ENCODE assay signal across 23 cellular contexts in genomic region chr9:126164796-126165525, GRCh38.
DNase-seq lines count a peak whose midpoint lies in the region; ATAC-seq, FAIRE-seq and TF ChIP-seq lines count a peak whose summit lies in the region.
"Had no signal": no experiment of that assay in that cellular context is flagged by ENCODE, and none has a peak within 500 bp of the region (broad histone marks: within the 10 kb centered on the region; RNA-seq: fewer than 3 reads in every experiment).

No MANE protein-coding gene starts in this region.

- FAIRE-seq in frontal cortex (lab: Jason Lieb, UNC) = no peak
- FAIRE-seq: GM19239, islet of Langerhans had no signal

- no peak for ATAC-seq in lower lobe of right lung
- ATAC-seq: gastroesophageal sphincter, right cardiac atrium had no signal

- intact Hi-C loops in lower lobe of right lung (cut with DNase I) = no loop called here

- no peak overlapping the region for H3K4me3 ChIP-seq in BLaER1 treated with 17β-estradiol and CSF1 and Interleukin-3, amounts not matched to agents 10 nM and 100 nM
- H3K4me3 ChIP-seq in lower lobe of right lung = no peak overlapping the region
- H3K4me3 ChIP-seq: colonic mucosa, gastroesophageal sphincter, thoracic aorta had no signal

- peak overlapping the region in 9 of 11 experiments; percentile 7 to 93 (median 58); a peak in 16 of 22 replicates for H3K4me2 ChIP-seq in BLaER1 treated with 17β-estradiol and CSF1 and Interleukin-3, amounts not matched to agents 10 nM and 100 nM

- peak overlapping the region in 2 of 11 experiments; percentile 1 to 14; a peak in 1 of 22 replicates for H3K27ac ChIP-seq in BLaER1 treated with 17β-estradiol and CSF1 and Interleukin-3, amounts not matched to agents 10 nM and 100 nM
- H3K27ac ChIP-seq in lower lobe of right lung = no peak overlapping the region
- H3K27ac ChIP-seq: brain microvascular endothelial cell, colonic mucosa, gastroesophageal sphincter, thoracic aorta had no signal

- no peaks in the 10 kb centered on the region; a peak in 2 of 22 replicates for H3K9me3 ChIP-seq in BLaER1 treated with 17β-estradiol and CSF1 and Interleukin-3, amounts not matched to agents 10 nM and 100 nM (replicated peaks in 1 of 11)
- H3K9me3 ChIP-seq in lower lobe of right lung = no peaks in the 10 kb centered on the region
- H3K9me3 ChIP-seq: colonic mucosa, gastroesophageal sphincter, thoracic aorta had no signal

- H3K36me3 ChIP-seq in BLaER1 treated with 17β-estradiol and CSF1 and Interleukin-3, amounts not matched to agents 10 nM and 100 nM = no peaks in the 10 kb centered on the region
- no peaks in the 10 kb centered on the region for H3K36me3 ChIP-seq in lower lobe of right lung
- H3K36me3 ChIP-seq: brain microvascular endothelial cell, colonic mucosa, gastroesophageal sphincter, thoracic aorta had no signal

- H3K9ac ChIP-seq in BLaER1 treated with 17β-estradiol and CSF1 and Interleukin-3, amounts not matched to agents 10 nM and 100 nM = no peak overlapping the region

- no peak for TF ChIP-seq CTCF in lower lobe of right lung (IDR thresholded peaks at IDR 0.05)

- DNase-seq in anterior cingulate cortex (lab: John Stamatoyannopoulos, UW) (peak in 31 of 58 donors; percentile 10 to 79 (median 41)), lower lobe of right lung (peak; percentile 22), putamen (ENCODE audit: low spot score) (peak; percentile 80), 8988T (no peak), frontal cortex (ENCODE audit: low spot score in 2 of 2) (no peak)
- no peak for DNase-seq in stimulated activated CD4-positive, alpha-beta T cell treated with anti-CD3 and anti-CD28 coated beads, Interleukin-4, amount 100 ng/mL, for 24 hours
- DNase-seq: activated CD4-positive, alpha-beta T cell treated with anti-CD3 and anti-CD28 coated beads for 4 hours; brain microvascular endothelial cell; CD4-positive, alpha-beta memory T cell; colonic mucosa; endodermal cell; NCI-H1105 treated with DMSO at 0.1 percent for 48 hours; NCI-H2081; NCI-H446; OCI-M1; right cardiac atrium; stimulated activated CD4-positive, alpha-beta T cell treated with anti-CD3 and anti-CD28 coated beads, Interleukin-4, amount 100 ng/mL, for 1 hour; stimulated activated naive B cell treated with anti-CD40 and anti-IgM and Interleukin-4, amounts not matched to agents 10 μg/mL and 1 μg/mL and 100 μg/mL, for 72 hours had no signal

- H4K20me1 ChIP-seq in BLaER1 treated with 17β-estradiol and CSF1 and Interleukin-3, amounts not matched to agents 10 nM and 100 nM = no peaks in the 10 kb centered on the region

- 0 out of 22 replicates have a peak, but pooled peaks cover 0 to 3% (median 0%) of the 10 kb centered on the region in 11 experiments for H3K27me3 ChIP-seq in BLaER1 treated with 17β-estradiol and CSF1 and Interleukin-3, amounts not matched to agents 10 nM and 100 nM
- H3K27me3 ChIP-seq in lower lobe of right lung (ENCODE audit: low read depth) = peaks cover 5% of the 10 kb centered on the region
- H3K27me3 ChIP-seq: brain microvascular endothelial cell, colonic mucosa had no signal

- peaks cover 0 to 64% (median 60%) of the 10 kb centered on the region in 10 experiments; a peak in 17 of 20 replicates for H3K4me1 ChIP-seq in BLaER1 treated with 17β-estradiol and CSF1 and Interleukin-3, amounts not matched to agents 10 nM and 100 nM
- no peaks in the 10 kb centered on the region for H3K4me1 ChIP-seq in lower lobe of right lung
- H3K4me1 ChIP-seq: colonic mucosa, gastroesophageal sphincter had no signal

Comparison
In these comparisons a context has a peak if more than half of its experiments do, and no peak if none do; other contexts are left out.
1. DNase-seq: peak in anterior cingulate cortex (31 of 58), lower lobe of right lung (single experiment) and putamen (single experiment); none in 8988T (single experiment), stimulated activated CD4-positive, alpha-beta T cell treated with anti-CD3 and anti-CD28 coated beads, Interleukin-4, amount 100 ng/mL, for 24 hours (single experiment) and frontal cortex (0 of 2).